ENCODE assay signal across 17 cellular contexts in the genomic region with DNA sequence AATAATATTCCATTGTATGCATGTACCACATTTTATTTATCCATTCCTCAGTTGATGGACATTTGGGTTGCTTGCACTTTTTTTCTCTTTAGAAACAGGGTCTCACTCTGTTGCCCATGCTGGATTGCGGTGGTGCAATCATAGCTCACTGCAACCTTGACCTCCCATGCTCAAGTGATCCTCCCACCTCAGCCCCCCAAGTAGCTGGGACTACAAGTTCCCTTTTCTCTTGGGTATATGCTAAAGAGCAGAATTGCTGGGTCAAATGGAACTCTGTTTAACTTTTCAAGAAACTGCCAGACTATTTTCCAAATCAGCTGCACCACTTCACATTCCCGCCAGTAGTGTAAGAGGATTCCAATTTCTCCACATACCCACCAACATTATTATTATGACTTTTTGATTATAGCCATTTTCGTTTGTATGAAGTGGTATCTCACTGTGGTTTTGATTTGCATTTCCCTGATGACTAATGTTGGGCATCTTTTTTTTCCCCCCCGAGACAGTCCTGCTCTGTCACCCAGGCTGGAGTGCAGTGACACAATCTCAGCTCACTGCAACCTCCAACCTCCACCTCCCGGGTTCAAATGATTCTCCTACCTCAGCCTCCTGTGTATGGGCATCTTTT. TPM values are rescaled to one million over a fixed set of nuclear protein-coding genes. Genes with fewer than 3 reads are reported as not detected.
DNase-seq lines count a peak whose midpoint lies in the region; ATAC-seq and TF ChIP-seq lines count a peak whose summit lies in the region.
"Had no signal": no experiment of that assay in that cellular context is flagged by ENCODE, and none has a peak within 500 bp of the region (broad histone marks: within the 10 kb centered on the region; RNA-seq: fewer than 3 reads in every experiment).

No MANE protein-coding gene starts in this region.

- DNase-seq in activated CD4-positive, alpha-beta T cell treated with anti-CD3 and anti-CD28 coated beads for 36 hours, result no peak
- no peak for DNase-seq in activated CD4-positive, alpha-beta T cell treated with anti-CD3 and anti-CD28 coated beads, Interleukin-2, amount 10 ng/mL, durations not matched to agents 7 days and 5 days
- DNase-seq in osteoblast (ENCODE audit: insufficient read length, low spot score, missing footprints) (no peak), NCI-H446 (lab: John Stamatoyannopoulos, UW) (no peak)
- DNase-seq: activated CD8-positive, alpha-beta memory T cell treated with anti-CD3 and anti-CD28 coated beads, Interleukin-2, amount 50 U/mL, for 4 hours; CD4-positive, alpha-beta memory T cell; islet precursor cell; mesenchymal stem cell; NCI-H1436; testis; WERI-Rb-1 had no signal

- H3K4me3 Mint-ChIP-seq in activated CD4-positive, alpha-beta T cell treated with anti-CD3 and anti-CD28 coated beads for 36 hours, result no peak overlapping the region
- H3K4me3 Mint-ChIP-seq in activated CD4-positive, alpha-beta T cell treated with anti-CD3 and anti-CD28 coated beads, Interleukin-2, amount 10 ng/mL, durations not matched to agents 7 days and 5 days, result no peak overlapping the region
- H3K4me3 Mint-ChIP-seq in activated T-helper 17 cell treated with anti-CD3 and anti-CD28 coated beads, Interleukin-2, amount 50 U/mL, for 72 hours, result no peak overlapping the region
- H3K4me3 Mint-ChIP-seq: activated naive CD4-positive, alpha-beta T cell treated with anti-CD3 and anti-CD28 coated beads, Interleukin-2, amount 50 U/mL, for 24 hours; CD4-positive, alpha-beta memory T cell; central memory CD8-positive, alpha-beta T cell had no signal

- no peaks in the 10 kb centered on the region for H3K27me3 ChIP-seq in osteoblast (ENCODE audit: insufficient read depth, low read length)
- H3K27me3 ChIP-seq: testis had no signal

- H3K4me1 Mint-ChIP-seq in activated CD4-positive, alpha-beta T cell treated with anti-CD3 and anti-CD28 coated beads for 36 hours, result no peaks in the 10 kb centered on the region
- H3K4me1 Mint-ChIP-seq in activated CD4-positive, alpha-beta T cell treated with anti-CD3 and anti-CD28 coated beads, Interleukin-2, amount 10 ng/mL, durations not matched to agents 7 days and 5 days, result no peaks in the 10 kb centered on the region
- H3K4me1 Mint-ChIP-seq in activated T-helper 17 cell treated with anti-CD3 and anti-CD28 coated beads, Interleukin-2, amount 50 U/mL, for 72 hours, result no peaks in the 10 kb centered on the region
- H3K4me1 Mint-ChIP-seq: activated naive CD4-positive, alpha-beta T cell treated with anti-CD3 and anti-CD28 coated beads, Interleukin-2, amount 50 U/mL, for 24 hours; central memory CD8-positive, alpha-beta T cell had no signal

- intact Hi-C loops in activated CD4-positive, alpha-beta T cell treated with anti-CD3 and anti-CD28 coated beads for 36 hours (cut with DNase I, micrococcal nuclease), result no loop called here

- H3K9me3 Mint-ChIP-seq in activated CD4-positive, alpha-beta T cell treated with anti-CD3 and anti-CD28 coated beads for 36 hours (ENCODE audit: low read depth), result peaks cover 2% of the 10 kb centered on the region
- H3K9me3 Mint-ChIP-seq in activated CD4-positive, alpha-beta T cell treated with anti-CD3 and anti-CD28 coated beads, Interleukin-2, amount 10 ng/mL, durations not matched to agents 7 days and 5 days, result no peaks in the 10 kb centered on the region
- H3K9me3 Mint-ChIP-seq in activated T-helper 17 cell treated with anti-CD3 and anti-CD28 coated beads, Interleukin-2, amount 50 U/mL, for 72 hours, result peaks cover 4% of the 10 kb centered on the region
- H3K9me3 Mint-ChIP-seq: central memory CD8-positive, alpha-beta T cell had no signal

- no peaks in the 10 kb centered on the region for H4K20me1 ChIP-seq in osteoblast (ENCODE audit: insufficient read depth, low read length)

- CTCF ChIA-PET in activated CD4-positive, alpha-beta T cell treated with anti-CD3 and anti-CD28 coated beads for 36 hours (lab: Charles Lee), result interaction anchor here (0.6 kb wide), 1 partner anchor 394 kb away, joined by 3 read pairs; no protein-coding TSS in a partner anchor
- CTCF ChIA-PET in activated CD4-positive, alpha-beta T cell treated with anti-CD3 and anti-CD28 coated beads, Interleukin-2, amount 10 ng/mL, durations not matched to agents 7 days and 5 days (lab: Charles Lee), result interaction anchor here (1.0 kb wide), 1 partner anchor 13 kb away, joined by 3 read pairs; no protein-coding TSS in a partner anchor

- peak overlapping the region; percentile 72 for H3K27ac ChIP-seq in osteoblast (ENCODE audit: low read depth, low read length)
- H3K27ac ChIP-seq: testis, WERI-Rb-1 had no signal

- no peak overlapping the region for H2AFZ ChIP-seq in osteoblast (ENCODE audit: low read length)

- no peaks in the 10 kb centered on the region for H3K79me2 ChIP-seq in osteoblast (ENCODE audit: insufficient read depth, low read length)

- no peaks in the 10 kb centered on the region for H3K36me3 ChIP-seq in osteoblast (ENCODE audit: insufficient read depth, low read length)
- H3K36me3 ChIP-seq: WERI-Rb-1 had no signal

- peaks cover 38% of the 10 kb centered on the region for H3K4me1 ChIP-seq in osteoblast (ENCODE audit: insufficient read depth, low read length)
- H3K4me1 ChIP-seq: testis had no signal

- ATAC-seq in activated CD4-positive, alpha-beta T cell treated with anti-CD3 and anti-CD28 coated beads for 36 hours, result peak; percentile 57
- peak; percentile 73 for ATAC-seq in HG03175 (IDR thresholded peaks at IDR 0.05; ENCODE audit: unreplicated experiment)
- peak; percentile 55 for ATAC-seq in activated T-helper 17 cell treated with anti-CD3 and anti-CD28 coated beads, Interleukin-2, amount 50 U/mL, for 72 hours (replicated peaks)
- no peak for ATAC-seq in HG03342 (IDR thresholded peaks at IDR 0.05; ENCODE audit: unreplicated experiment)
- no peak for ATAC-seq in HG03196 (IDR thresholded peaks at IDR 0.05; ENCODE audit: unreplicated experiment)

- no peaks in the 10 kb centered on the region for H3K36me3 Mint-ChIP-seq in activated CD4-positive, alpha-beta T cell treated with anti-CD3 and anti-CD28 coated beads for 36 hours (ENCODE audit: low read depth)
- no peaks in the 10 kb centered on the region for H3K36me3 Mint-ChIP-seq in activated CD4-positive, alpha-beta T cell treated with anti-CD3 and anti-CD28 coated beads, Interleukin-2, amount 10 ng/mL, durations not matched to agents 7 days and 5 days (ENCODE audit: low read depth)
- H3K36me3 Mint-ChIP-seq in activated T-helper 17 cell treated with anti-CD3 and anti-CD28 coated beads, Interleukin-2, amount 50 U/mL, for 72 hours (ENCODE audit: low read depth), result no peaks in the 10 kb centered on the region

- H3K27ac Mint-ChIP-seq in activated CD4-positive, alpha-beta T cell treated with anti-CD3 and anti-CD28 coated beads for 36 hours, result no peak overlapping the region
- no peak overlapping the region for H3K27ac Mint-ChIP-seq in activated CD4-positive, alpha-beta T cell treated with anti-CD3 and anti-CD28 coated beads, Interleukin-2, amount 10 ng/mL, durations not matched to agents 7 days and 5 days
- H3K27ac Mint-ChIP-seq in activated T-helper 17 cell treated with anti-CD3 and anti-CD28 coated beads, Interleukin-2, amount 50 U/mL, for 72 hours, result no peak overlapping the region
- H3K27ac Mint-ChIP-seq: activated naive CD4-positive, alpha-beta T cell treated with anti-CD3 and anti-CD28 coated beads, Interleukin-2, amount 50 U/mL, for 24 hours; CD4-positive, alpha-beta memory T cell had no signal

- no peak for TF ChIP-seq CTCF in osteoblast (IDR thresholded peaks at IDR 0.05; ENCODE audit: extremely low read depth, low read depth, low read length)

- H3K4me2 ChIP-seq in osteoblast (ENCODE audit: insufficient read depth, low read length), result peak overlapping the region; percentile 38

- H3K9me3 ChIP-seq in osteoblast (ENCODE audit: low read depth, low read length), result no peaks in the 10 kb centered on the region
- H3K9me3 ChIP-seq: testis had no signal

- POLR2A ChIA-PET in activated CD4-positive, alpha-beta T cell treated with anti-CD3 and anti-CD28 coated beads for 36 hours (lab: Charles Lee), result no interaction called here
- POLR2A ChIA-PET in activated CD4-positive, alpha-beta T cell treated with anti-CD3 and anti-CD28 coated beads, Interleukin-2, amount 10 ng/mL, durations not matched to agents 7 days and 5 days (lab: Charles Lee), result no interaction called here

- no peak overlapping the region for H3K4me3 ChIP-seq in osteoblast (ENCODE audit: insufficient read depth, low read length)
- H3K4me3 ChIP-seq: testis had no signal

- peaks cover 7% of the 10 kb centered on the region for H3K27me3 Mint-ChIP-seq in activated CD4-positive, alpha-beta T cell treated with anti-CD3 and anti-CD28 coated beads for 36 hours
- no peaks in the 10 kb centered on the region for H3K27me3 Mint-ChIP-seq in activated CD4-positive, alpha-beta T cell treated with anti-CD3 and anti-CD28 coated beads, Interleukin-2, amount 10 ng/mL, durations not matched to agents 7 days and 5 days
- H3K27me3 Mint-ChIP-seq in activated T-helper 17 cell treated with anti-CD3 and anti-CD28 coated beads, Interleukin-2, amount 50 U/mL, for 72 hours, result peaks cover 3% of the 10 kb centered on the region

RNA-seq across cellular contexts. Expression of a gene that starts 7.6 kb away (rescaled TPM):
- 100 to 1,000 TPM; 256 to 258 TPM for total RNA-seq in activated CD4-positive, alpha-beta T cell treated with anti-CD3 and anti-CD28 coated beads for 36 hours
- 100 to 1,000 TPM in 1 of 2 experiments, 10 to 100 TPM in 1; 96.9 to 117 TPM for total RNA-seq in activated CD4-positive, alpha-beta T cell treated with anti-CD3 and anti-CD28 coated beads, Interleukin-2, amount 10 ng/mL, durations not matched to agents 7 days and 5 days
- total RNA-seq in activated T-helper 17 cell treated with anti-CD3 and anti-CD28 coated beads, Interleukin-2, amount 50 U/mL, for 72 hours, result 100 to 1,000 TPM; 166 to 246 TPM
- 316 and 317 TPM in 2 replicates for total RNA-seq in osteoblast

Comparison
In these comparisons a context has a peak if more than half of its experiments do, and no peak if none do; other contexts are left out.
1. ATAC-seq: peak in activated CD4-positive, alpha-beta T cell treated with anti-CD3 and anti-CD28 coated beads for 36 hours (single experiment), HG03175 (single experiment) and activated T-helper 17 cell treated with anti-CD3 and anti-CD28 coated beads, Interleukin-2, amount 50 U/mL, for 72 hours (single experiment); none in HG03342 (single experiment) and HG03196 (single experiment).